In the genomic region with DNA sequence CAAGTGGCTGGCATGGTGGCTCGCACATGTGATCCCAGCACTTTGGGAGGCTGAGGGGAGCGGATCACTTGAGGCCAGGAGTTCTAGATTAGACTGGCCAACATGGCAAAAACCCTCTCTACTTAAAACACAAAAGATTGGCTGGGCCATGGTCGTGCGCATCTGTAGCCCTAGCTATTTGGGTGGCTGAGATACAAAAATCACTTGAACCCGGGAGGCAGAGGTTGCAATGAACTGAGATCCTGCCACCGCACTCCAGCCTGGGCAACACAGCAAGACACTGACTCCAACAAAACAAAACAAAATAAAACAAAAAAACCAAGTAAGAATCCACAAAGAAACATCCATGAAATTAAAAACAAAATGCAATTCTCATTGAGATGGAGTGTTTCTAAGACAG, we compare ENCODE assay signal across 30 cellular contexts.
"Had no signal": no experiment of that assay in that cellular context is flagged by ENCODE, and none has a peak within 500 bp of the region (broad histone marks: within the 10 kb centered on the region; RNA-seq: fewer than 3 reads in every experiment).

No MANE protein-coding gene starts in this region.

- H3K4me1 ChIP-seq: left ventricle myocardium inferior, pancreas, prostate gland, stomach, testis, thyroid gland, transverse colon, upper lobe of right lung had no signal

- H3K36me3 Mint-ChIP-seq: immature natural killer cell; naive thymus-derived CD8-positive, alpha-beta T cell; stimulated activated naive B cell treated with anti-CD40 and anti-IgM and Interleukin-4, amounts not matched to agents 10 μg/mL and 1 μg/mL and 100 μg/mL, for 72 hours had no signal

- DNase-seq: hypothalamus; immature natural killer cell; kidney; left colon; left ventricle myocardium inferior; naive thymus-derived CD8-positive, alpha-beta T cell; nucleus accumbens; pancreas; posterior cingulate gyrus; retina; right cardiac atrium; stimulated activated CD4-positive, alpha-beta T cell treated with anti-CD3 and anti-CD28 coated beads, Interleukin-12 subunit alpha, Interleukin-12 subunit beta, amount 100 ng/mL, for 4 hours; stimulated activated CD4-positive, alpha-beta T cell treated with anti-CD3 and anti-CD28 coated beads, Interleukin-15, amount 100 ng/mL, for 24 hours; stimulated activated CD4-positive, alpha-beta T cell treated with anti-CD3 and anti-CD28 coated beads, Interleukin-2, amount 100 ng/mL, for 24 hours; stimulated activated CD4-positive, alpha-beta T cell treated with anti-CD3 and anti-CD28 coated beads, Interleukin-4, amount 100 ng/mL, for 1 hour; stimulated activated naive B cell treated with anti-CD40 and anti-IgM and Interleukin-4, amounts not matched to agents 10 μg/mL and 1 μg/mL and 100 μg/mL, for 72 hours; stimulated activated naive CD8-positive, alpha-beta T cell treated with anti-CD3 and anti-CD28 coated beads, Interleukin-15, Interleukin-2, amounts not matched to agents 100 U/mL and 50 U/mL, for 24 hours; stomach; testis; thyroid gland; transverse colon; upper lobe of right lung had no signal

- FAIRE-seq: islet of Langerhans, kidney, pancreas, urothelium cell line had no signal

- H3K27ac Mint-ChIP-seq: nephron; stimulated activated naive B cell treated with anti-CD40 and anti-IgM and Interleukin-4, amounts not matched to agents 10 μg/mL and 1 μg/mL and 100 μg/mL, for 72 hours had no signal

- H3K4me1 Mint-ChIP-seq: stimulated activated naive B cell treated with anti-CD40 and anti-IgM and Interleukin-4, amounts not matched to agents 10 μg/mL and 1 μg/mL and 100 μg/mL, for 72 hours had no signal

- ATAC-seq: left colon; naive thymus-derived CD8-positive, alpha-beta T cell; pancreas; right cardiac atrium; sciatic nerve; stimulated activated naive B cell treated with anti-CD40 and anti-IgM and Interleukin-4, amounts not matched to agents 10 μg/mL and 1 μg/mL and 100 μg/mL, for 72 hours; stimulated activated naive CD8-positive, alpha-beta T cell treated with anti-CD3 and anti-CD28 coated beads, Interleukin-15, Interleukin-2, amounts not matched to agents 100 U/mL and 50 U/mL, for 24 hours; upper lobe of right lung had no signal

- H3K4me3 ChIP-seq: left ventricle myocardium inferior, lung, pancreas, prostate gland, skin epidermis, stomach, testis, thyroid gland, transverse colon, upper lobe of right lung had no signal

- H3K27me3 ChIP-seq: pancreas, stomach, testis, thyroid gland, transverse colon, upper lobe of right lung had no signal

- H3K36me3 ChIP-seq: left ventricle myocardium inferior, pancreas, prostate gland, stomach, thyroid gland, transverse colon, upper lobe of right lung had no signal

- H3K9me3 ChIP-seq: left ventricle myocardium inferior, pancreas, prostate gland, testis, thyroid gland, transverse colon, upper lobe of right lung had no signal

- H3K27ac ChIP-seq: left ventricle myocardium inferior, pancreas, prostate gland, skin epidermis, stomach, testis, thyroid gland, transverse colon, upper lobe of right lung had no signal

- H3K9me3 Mint-ChIP-seq: immature natural killer cell, nephron, neural crest cell had no signal

- H3K4me3 Mint-ChIP-seq: naive thymus-derived CD8-positive, alpha-beta T cell; nephron; neural crest cell; stimulated activated naive B cell treated with anti-CD40 and anti-IgM and Interleukin-4, amounts not matched to agents 10 μg/mL and 1 μg/mL and 100 μg/mL, for 72 hours had no signal
